In genomic region chr7:151960449-151960848, GRCh38 we compare ENCODE assay signal across 9 cellular contexts. TPM values are rescaled to one million over a fixed set of nuclear protein-coding genes. Genes with fewer than 3 reads are reported as not detected.
"Had no signal": no experiment of that assay in that cellular context is flagged by ENCODE, and none has a peak within 500 bp of the region (broad histone marks: within the 10 kb centered on the region; RNA-seq: fewer than 3 reads in every experiment).

No MANE protein-coding gene starts in this region.

- H3K27ac ChIP-seq: HL-60 had no signal

- FAIRE-seq: HepG2, HTR-8/SVneo had no signal

- ATAC-seq: HepG2 had no signal

- DNase-seq: IMR-90, KBM-7, KG1 had no signal

- H3K4me3 Mint-ChIP-seq: IgD-negative memory B cell had no signal

RNA-seq across cellular contexts. Expression of gene GALNTL5, which starts 4.2 kb away (rescaled TPM):
- total RNA-seq: HepG2, HT-29, HT1080, IMR-90 had no signal
- polyA plus RNA-seq: HepG2, IgD-negative memory B cell, IMR-90 had no signal
